In genomic region chr7:5414876-5415275, GRCh38 we compare ENCODE assay signal across 1 cellular context.
TF ChIP-seq lines count a peak whose summit lies in the region.

No MANE protein-coding gene starts in this region.

TF ChIP-seq in GM23338, 12 proteins besides CTCF, POLR2A, EP300 and RAD21 (continued from another document):
- no peak for TF ChIP-seq ZNF462 (CRISPR knock-in tag; IDR thresholded peaks at IDR 0.05)
- TF ChIP-seq EZH2phosphoT487 (IDR thresholded peaks at IDR 0.05; ENCODE audit: unreplicated experiment) = no peak
- TF ChIP-seq EZH2 (IDR thresholded peaks at IDR 0.05; ENCODE audit: low read depth, unreplicated experiment) = no peak
- TF ChIP-seq JUNB (IDR thresholded peaks at IDR 0.05; ENCODE audit: unreplicated experiment) = no peak
- no peak for TF ChIP-seq ETS1 (IDR thresholded peaks at IDR 0.05)
- no peak for TF ChIP-seq NANOG (IDR thresholded peaks at IDR 0.05; ENCODE audit: borderline replicate concordance)
- no peak for TF ChIP-seq POLR2AphosphoS5 (IDR thresholded peaks at IDR 0.05; ENCODE audit: low read depth)
- no peak for TF ChIP-seq STAT1 (IDR thresholded peaks at IDR 0.05; ENCODE audit: unreplicated experiment)
